In genomic region chr9:95070549-95071021, GRCh38 we compare ENCODE assay signal across 1 cellular context.
TF ChIP-seq lines count a peak whose summit lies in the region.

No MANE protein-coding gene starts in this region.

TF ChIP-seq in HepG2, 621 proteins besides CTCF, POLR2A, EP300 and RAD21 (continued from another document and continues in another):
- no peak for TF ChIP-seq PRDM15 (CRISPR knock-in tag; IDR thresholded peaks at IDR 0.05)
- no peak; the same call in 1 of the 2 replicates for TF ChIP-seq CCDC6 (CRISPR knock-in tag; IDR thresholded peaks at IDR 0.05)
- TF ChIP-seq BRCA1 (CRISPR knock-in tag; IDR thresholded peaks at IDR 0.05) = no peak
- TF ChIP-seq ZNF775 (CRISPR knock-in tag; IDR thresholded peaks at IDR 0.05; ENCODE audit: borderline replicate concordance) = no peak
- TF ChIP-seq ZNF784 (CRISPR knock-in tag; IDR thresholded peaks at IDR 0.05; ENCODE audit: borderline replicate concordance) = no peak
- TF ChIP-seq ZMAT3 (CRISPR knock-in tag; conservative IDR thresholded peaks at IDR 0.05) = no peak
- peak; percentile 21; the same call in 1 of the 2 replicates for TF ChIP-seq KAT7 (CRISPR knock-in tag; IDR thresholded peaks at IDR 0.05; ENCODE audit: borderline replicate concordance)
- no peak for TF ChIP-seq TOE1 (CRISPR knock-in tag; IDR thresholded peaks at IDR 0.05)
- TF ChIP-seq ZNF335 (CRISPR knock-in tag; IDR thresholded peaks at IDR 0.05) = no peak
- TF ChIP-seq TOPORS (CRISPR knock-in tag; IDR thresholded peaks at IDR 0.05) = no peak
- TF ChIP-seq ZNF570 (CRISPR knock-in tag; IDR thresholded peaks at IDR 0.05; ENCODE audit: borderline replicate concordance) = no peak
- no peak for TF ChIP-seq USF2 (IDR thresholded peaks at IDR 0.05; ENCODE audit: low read depth, low read length)
- TF ChIP-seq USF2 (CRISPR knock-in tag; IDR thresholded peaks at IDR 0.05; ENCODE audit: borderline replicate concordance) = no peak
- no peak for TF ChIP-seq ZNF562 (CRISPR knock-in tag; IDR thresholded peaks at IDR 0.05; ENCODE audit: borderline replicate concordance)
- TF ChIP-seq ZSCAN20 (CRISPR knock-in tag; IDR thresholded peaks at IDR 0.05; ENCODE audit: borderline replicate concordance) = no peak
- TF ChIP-seq ZBTB42 (CRISPR knock-in tag; IDR thresholded peaks at IDR 0.05) = no peak
- no peak for TF ChIP-seq ZBTB2 (CRISPR knock-in tag; IDR thresholded peaks at IDR 0.05; ENCODE audit: low read depth)
- TF ChIP-seq EHMT2 (IDR thresholded peaks at IDR 0.05; ENCODE audit: borderline replicate concordance, low read depth, low read length) = no peak
- no peak for TF ChIP-seq HNF4G (IDR thresholded peaks at IDR 0.05; ENCODE audit: borderline replicate concordance, low read depth, low read length)
- TF ChIP-seq HNF4G (CRISPR knock-in tag; IDR thresholded peaks at IDR 0.05; ENCODE audit: borderline replicate concordance, low read depth) = no peak
- TF ChIP-seq THAP11 (CRISPR knock-in tag; IDR thresholded peaks at IDR 0.05) = 0 out of 2 replicates have a peak, but pooled peaks have one; percentile 16
- peak; percentile 23; the same call in 1 of the 2 replicates for TF ChIP-seq PHF21A (CRISPR knock-in tag; IDR thresholded peaks at IDR 0.05)
- TF ChIP-seq ZNF850 (CRISPR knock-in tag; conservative IDR thresholded peaks at IDR 0.05) = no peak
- TF ChIP-seq ATF1 (CRISPR knock-in tag; IDR thresholded peaks at IDR 0.05) = no peak
- 0 out of 2 replicates have a peak, but pooled peaks have one; percentile 41 for TF ChIP-seq ZNF414 (CRISPR knock-in tag; IDR thresholded peaks at IDR 0.05)
- TF ChIP-seq ETV5 (CRISPR knock-in tag; IDR thresholded peaks at IDR 0.05; ENCODE audit: borderline replicate concordance) = no peak
- TF ChIP-seq ZNF646 (CRISPR knock-in tag; IDR thresholded peaks at IDR 0.05) = no peak
- TF ChIP-seq RERE (CRISPR knock-in tag; IDR thresholded peaks at IDR 0.05; ENCODE audit: low read depth) = no peak
- no peak for TF ChIP-seq ZNF263 (CRISPR knock-in tag; IDR thresholded peaks at IDR 0.05)
- no peak for TF ChIP-seq KDM4B (CRISPR knock-in tag; IDR thresholded peaks at IDR 0.05)
- no peak for TF ChIP-seq PHF8 (CRISPR knock-in tag; IDR thresholded peaks at IDR 0.05)
- TF ChIP-seq ZNF432 (CRISPR knock-in tag; IDR thresholded peaks at IDR 0.05; ENCODE audit: borderline replicate concordance) = no peak
- no peak for TF ChIP-seq ZNF563 (CRISPR knock-in tag; IDR thresholded peaks at IDR 0.05)
- no peak for TF ChIP-seq ZBTB1 (CRISPR knock-in tag; IDR thresholded peaks at IDR 0.05; ENCODE audit: borderline replicate concordance)
- TF ChIP-seq GATAD2A (CRISPR knock-in tag; IDR thresholded peaks at IDR 0.05) = peak; percentile 85
- TF ChIP-seq AHR (CRISPR knock-in tag; IDR thresholded peaks at IDR 0.05) = no peak
- TF ChIP-seq SUZ12 (IDR thresholded peaks at IDR 0.05; ENCODE audit: low read depth, low read length) = no peak
- TF ChIP-seq ELF3 (CRISPR knock-in tag; IDR thresholded peaks at IDR 0.05) = no peak
- no peak for TF ChIP-seq ARNT (IDR thresholded peaks at IDR 0.05)
- TF ChIP-seq TERF1 (CRISPR knock-in tag; IDR thresholded peaks at IDR 0.05) = no peak
- no peak for TF ChIP-seq MAF1 (CRISPR knock-in tag; IDR thresholded peaks at IDR 0.05; ENCODE audit: borderline replicate concordance)
- no peak for TF ChIP-seq ZKSCAN1 (IDR thresholded peaks at IDR 0.05; ENCODE audit: low read length)
